ENCODE assay signal across 17 cellular contexts in the genomic region with DNA sequence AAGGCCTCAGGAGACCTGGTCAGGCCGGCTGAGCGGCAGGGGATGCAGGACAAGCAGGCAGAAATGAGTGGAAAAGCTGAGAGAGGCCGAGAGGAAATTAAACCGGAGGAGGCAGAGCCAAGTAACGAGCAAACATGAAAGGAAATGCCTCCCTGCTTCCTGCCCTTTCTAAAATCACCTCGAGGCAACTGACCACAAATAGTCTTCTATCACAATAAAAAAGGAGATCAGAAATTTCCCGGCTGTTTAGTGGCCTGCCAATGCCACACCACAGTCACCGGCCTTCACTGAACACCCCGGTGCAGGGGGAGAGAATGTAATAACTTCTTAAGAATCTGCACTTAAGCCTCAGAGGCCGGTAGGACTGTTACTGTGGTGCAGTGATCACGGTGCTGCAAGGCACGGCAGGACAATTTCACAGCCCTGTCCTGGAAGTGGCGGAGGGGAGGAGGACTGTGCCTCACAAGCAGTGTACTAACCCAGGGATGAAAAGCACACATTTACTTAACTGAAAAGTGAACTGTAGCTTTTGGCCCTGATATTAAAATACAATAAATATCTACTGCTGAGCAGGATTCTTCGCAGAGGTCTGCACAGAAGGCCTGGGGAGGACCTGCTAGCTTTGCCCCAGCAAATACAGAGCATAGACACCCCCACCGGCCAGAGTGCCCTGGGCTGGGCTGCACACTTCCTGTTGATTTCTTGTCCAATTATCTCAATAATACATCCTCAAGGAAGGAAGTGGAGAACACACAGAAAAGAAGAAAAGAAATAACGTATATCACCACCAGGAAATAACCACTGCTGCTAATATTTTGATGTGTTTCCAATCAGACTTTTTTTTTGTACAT.
DNase-seq lines count a peak whose midpoint lies in the region.
"Had no signal": no experiment of that assay in that cellular context is flagged by ENCODE, and none has a peak within 500 bp of the region (broad histone marks: within the 10 kb centered on the region; RNA-seq: fewer than 3 reads in every experiment).

No MANE protein-coding gene starts in this region.

- no peak overlapping the region for H2BK120ac ChIP-seq in neuronal stem cell (ENCODE audit: low read depth, low read length)

- no peak overlapping the region for H3K4ac ChIP-seq in neuronal stem cell (ENCODE audit: low read length)

- no peak overlapping the region for H3K14ac ChIP-seq in neuronal stem cell (ENCODE audit: low read length)

- 62 to 64% methylated on average over 15 of the region's 16 CpGs for WGBS in ectodermal cell, 2 experiments
- no CpG with 5 or more reads among the region's 16 CpGs for WGBS in neuronal stem cell (ENCODE audit: extremely low coverage in 2 of 2, insufficient read length in 2 of 2, insufficient replicate concordance in 1 of 2), 2 donors

- H4K8ac ChIP-seq in neuronal stem cell (ENCODE audit: low read depth, low read length): no peak overlapping the region

- H3K36me3 ChIP-seq in ectodermal cell (ENCODE audit: control insufficient read depth, insufficient read depth, low read length) (no peaks in the 10 kb centered on the region), neuronal stem cell (replicated peaks in 1 of 2; ENCODE audit: control insufficient read depth in 2 of 2, insufficient read depth in 2 of 2, low read length in 2 of 2) (no peaks in the 10 kb centered on the region)
- H3K36me3 ChIP-seq: gastroesophageal sphincter, prostate gland, tibial artery had no signal

- no peak overlapping the region for H3K23ac ChIP-seq in neuronal stem cell (ENCODE audit: low read depth, low read length, poor library complexity)

- no peaks in the 10 kb centered on the region for H3K79me1 ChIP-seq in neuronal stem cell (ENCODE audit: low read depth, low read length)

- peak overlapping the region; percentile 89 for H2AFZ ChIP-seq in neuronal stem cell (ENCODE audit: low read length)

- H3K4me1 ChIP-seq in ectodermal cell (ENCODE audit: control insufficient read depth, insufficient read depth, low read length) (peaks cover 10% of the 10 kb centered on the region), neuronal stem cell (ENCODE audit: control insufficient read depth in 2 of 2, insufficient read depth in 1 of 2, low read depth in 1 of 2, low read length in 2 of 2) (peaks cover 4% of the 10 kb centered on the region in 2 donors)
- H3K4me1 ChIP-seq: gastroesophageal sphincter, prostate gland had no signal

- no peak overlapping the region for H4K91ac ChIP-seq in neuronal stem cell (ENCODE audit: low read depth, low read length, poor library complexity)

- peak overlapping the region; percentile 42 for H3K18ac ChIP-seq in neuronal stem cell (ENCODE audit: low read length)

- no peak overlapping the region for H2AK5ac ChIP-seq in neuronal stem cell (ENCODE audit: low read depth, low read length)

- no peak overlapping the region for H3K9ac ChIP-seq in neuronal stem cell (ENCODE audit: low read depth, low read length, poor library complexity)

- DNase-seq in ELF-1 (ENCODE audit: low read depth, low spot score): peak; percentile 15
- DNase-seq in M059J (ENCODE audit: low read depth): peak; percentile 81
- no peak for DNase-seq in neuronal stem cell (ENCODE audit: low spot score)
- DNase-seq in NCI-H1694 (lab: John Stamatoyannopoulos, UW): no peak
- DNase-seq in NCI-H1105 treated with DMSO at 0.1 percent for 48 hours (lab: John Stamatoyannopoulos, UW): no peak
- no peak for DNase-seq in stimulated activated CD4-positive, alpha-beta T cell treated with anti-CD3 and anti-CD28 coated beads, Interleukin-1b, Interleukin-23, amount 100 ng/mL, for 48 hours
- DNase-seq: activated T-cell treated with anti-CD3 and anti-CD28 coated beads for 4 hours; CD4-positive, CD25-positive, alpha-beta regulatory T cell; cerebellar nuclear complex; GDM1; NCI-H2227 treated with DMSO at 0.1 percent for 48 hours; stimulated activated CD4-positive, alpha-beta T cell treated with anti-CD3 and anti-CD28 coated beads, Interleukin-2, amount 100 ng/mL, for 24 hours; stimulated activated CD8-positive, alpha-beta memory T cell treated with anti-CD3 and anti-CD28 coated beads, Interleukin-4, amount 100 ng/mL, for 48 hours; tibial artery had no signal

- H3K4me2 ChIP-seq in neuronal stem cell (ENCODE audit: insufficient read depth, low read length, poor library complexity, severe bottlenecking): no peak overlapping the region

- H2BK15ac ChIP-seq in neuronal stem cell (ENCODE audit: low read length): no peak overlapping the region

- H3K4me3 ChIP-seq in ectodermal cell (ENCODE audit: insufficient read depth, low read depth, low read length) (no peak overlapping the region), neuronal stem cell (ENCODE audit: low read length in 2 of 2) (no peak overlapping the region)
- H3K4me3 ChIP-seq: gastroesophageal sphincter, prostate gland, tibial artery had no signal

- no peaks in the 10 kb centered on the region for H3K9me3 ChIP-seq in ectodermal cell (ENCODE audit: control insufficient read depth, low read length)
- no peaks in the 10 kb centered on the region for H3K9me3 ChIP-seq in neuronal stem cell (replicated peaks in 1 of 2; ENCODE audit: control insufficient read depth in 2 of 2, insufficient read depth in 1 of 2, low read depth in 1 of 2, low read length in 2 of 2)
- H3K9me3 ChIP-seq: gastroesophageal sphincter, prostate gland, tibial artery had no signal

- no peak overlapping the region for H2BK5ac ChIP-seq in neuronal stem cell (ENCODE audit: low read length)

- H2BK12ac ChIP-seq in neuronal stem cell (ENCODE audit: low read length): no peak overlapping the region

- peak overlapping the region; percentile 40 for H3K27ac ChIP-seq in ectodermal cell (ENCODE audit: insufficient read depth, low read depth, low read length, poor library complexity, severe bottlenecking)
- H3K27ac ChIP-seq in neuronal stem cell (replicated peaks; ENCODE audit: low read length): no peak overlapping the region
- H3K27ac ChIP-seq: gastroesophageal sphincter, prostate gland, tibial artery had no signal

- H3K27me3 ChIP-seq in ectodermal cell (ENCODE audit: control insufficient read depth, insufficient read depth, low read length, poor library complexity, severe bottlenecking): no peaks in the 10 kb centered on the region
- no peaks in the 10 kb centered on the region for H3K27me3 ChIP-seq in neuronal stem cell (ENCODE audit: control insufficient read depth in 3 of 3, insufficient read depth in 3 of 3, low read depth in 1 of 3, low read length in 3 of 3)

Comparison
In these comparisons a context has a peak if more than half of its experiments do, and no peak if none do; other contexts are left out.
1. DNase-seq: peak in ELF-1 (single experiment) and M059J (single experiment); none in neuronal stem cell (single experiment), NCI-H1694 (single experiment), NCI-H1105 treated with DMSO at 0.1 percent for 48 hours (single experiment) and stimulated activated CD4-positive, alpha-beta T cell treated with anti-CD3 and anti-CD28 coated beads, Interleukin-1b, Interleukin-23, amount 100 ng/mL, for 48 hours (single experiment).